In the genomic region with DNA sequence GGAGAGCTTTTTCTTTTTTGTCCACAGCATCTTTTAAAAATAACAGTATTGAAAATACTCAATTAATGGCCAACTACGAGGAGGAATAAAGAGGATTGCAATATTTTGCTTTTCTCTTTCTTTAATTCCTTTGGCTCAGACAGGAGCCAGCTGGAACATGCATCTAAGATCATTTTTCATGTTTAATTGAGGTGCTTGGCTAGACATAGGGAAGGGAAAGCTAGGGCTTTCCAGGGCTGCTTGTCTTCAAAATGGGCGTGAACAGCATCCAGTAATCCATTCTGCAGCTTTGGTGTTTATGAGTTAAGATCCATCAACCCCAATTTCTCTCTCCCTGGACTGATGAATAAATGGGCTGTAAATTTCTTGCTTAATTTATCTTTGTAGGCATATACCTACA, we compare ENCODE assay signal across 18 cellular contexts.
"Had no signal": no experiment of that assay in that cellular context is flagged by ENCODE, and none has a peak within 500 bp of the region (broad histone marks: within the 10 kb centered on the region; RNA-seq: fewer than 3 reads in every experiment).

No MANE protein-coding gene starts in this region.

- H3K27me3 ChIP-seq: colonic mucosa, esophagus squamous epithelium, gastroesophageal sphincter, pancreas, right lobe of liver, suprapubic skin, thyroid gland had no signal

- DNase-seq: colonic mucosa; dermis blood vessel endothelial cell; esophagus squamous epithelium; immature natural killer cell; kidney; left cardiac atrium; left ventricle myocardium inferior; lower lobe of right lung; mesenchymal stem cell; midbrain; occipital lobe; pancreas; right lobe of liver; stimulated activated naive CD4-positive, alpha-beta T cell treated with Interleukin-2 at 50 U/mL for 16 hours; thyroid gland had no signal

- ATAC-seq: gastroesophageal sphincter; left cardiac atrium; lower lobe of right lung; natural killer cell treated with Interleukin-12 subunit alpha and Interleukin-12 subunit beta and Interleukin-15 and Interleukin-18, amount 100 ng/mL, for 72 hours; pancreas; right lobe of liver had no signal

- H3K4me3 ChIP-seq: colonic mucosa, esophagus squamous epithelium, gastroesophageal sphincter, left ventricle myocardium inferior, lower lobe of right lung, pancreas, right lobe of liver, suprapubic skin, thyroid gland had no signal

- H3K27ac ChIP-seq: colonic mucosa, esophagus squamous epithelium, left ventricle myocardium inferior, lower lobe of right lung, pancreas, right lobe of liver, suprapubic skin, thyroid gland had no signal

- H3K36me3 ChIP-seq: colonic mucosa, esophagus squamous epithelium, gastroesophageal sphincter, lower lobe of right lung, pancreas, right lobe of liver, suprapubic skin, thyroid gland had no signal

- H3K9me3 ChIP-seq: colonic mucosa, esophagus squamous epithelium, gastroesophageal sphincter, left ventricle myocardium inferior, lower lobe of right lung, pancreas, right lobe of liver, suprapubic skin, thyroid gland had no signal

- H3K4me1 ChIP-seq: colonic mucosa, lower lobe of right lung, pancreas, right lobe of liver, suprapubic skin had no signal
